1 cellular context compared by ENCODE assay signal in genomic region chr6:87798393-87799278, GRCh38.
TF ChIP-seq lines count a peak whose summit lies in the region.

No MANE protein-coding gene starts in this region.

TF ChIP-seq in GM12878, 131 proteins besides CTCF, POLR2A, EP300 and RAD21 (continued from another document):
- TF ChIP-seq ZBTB33 (IDR thresholded peaks at IDR 0.05) (no peak), HDAC2 (IDR thresholded peaks at IDR 0.05) (no peak), TCF7 (IDR thresholded peaks at IDR 0.05; ENCODE audit: borderline replicate concordance) (peak; percentile 25; the same call in 1 of the 2 replicates), TCF12 (IDR thresholded peaks at IDR 0.05; ENCODE audit: low read depth, low read length) (no peak), IKZF2 (IDR thresholded peaks at IDR 0.05) (0 out of 4 replicates have a peak, but pooled peaks of 1 of the 2 experiments have one; percentile 17), BHLHE40 (IDR thresholded peaks at IDR 0.05; ENCODE audit: borderline replicate concordance in 1 of 2, low read depth in 2 of 2, low read length in 1 of 2) (peak in 1 of 2 experiments; percentile 74; a peak in 2 of 4 replicates), KLF5 (IDR thresholded peaks at IDR 0.05; ENCODE audit: partially characterized antibody) (no peak), RFX5 (IDR thresholded peaks at IDR 0.05; ENCODE audit: low read depth, low read length) (no peak), HDAC6 (IDR thresholded peaks at IDR 0.05; ENCODE audit: unreplicated experiment) (no peak), NFIC (IDR thresholded peaks at IDR 0.05; ENCODE audit: low read depth, low read length) (no peak)
TF ChIP-seq in GM12878: peak in this region for 6.
